Comparison of ENCODE assay signal across 10 cellular contexts in genomic region chr2:191217580-191217979, GRCh38. TPM values are rescaled to one million over a fixed set of nuclear protein-coding genes. Genes with fewer than 3 reads are reported as not detected.
DNase-seq lines count a peak whose midpoint lies in the region; ATAC-seq and TF ChIP-seq lines count a peak whose summit lies in the region.
"Had no signal": no experiment of that assay in that cellular context is flagged by ENCODE, and none has a peak within 500 bp of the region (broad histone marks: within the 10 kb centered on the region; RNA-seq: fewer than 3 reads in every experiment).

No MANE protein-coding gene starts in this region.

- no peaks in the 10 kb centered on the region for H3K27me3 ChIP-seq in left ventricle myocardium inferior (ENCODE audit: low read depth)
- no peaks in the 10 kb centered on the region for H3K27me3 ChIP-seq in smooth muscle cell (ENCODE audit: low read depth)
- no peaks in the 10 kb centered on the region for H3K27me3 ChIP-seq in testis
- H3K27me3 ChIP-seq in transverse colon = no peaks in the 10 kb centered on the region

- H3K4me1 ChIP-seq in left ventricle myocardium inferior (peaks cover 20% of the 10 kb centered on the region), smooth muscle cell (ENCODE audit: low read depth) (peaks cover 8% of the 10 kb centered on the region), testis (no peaks in the 10 kb centered on the region), transverse colon (peaks cover 0 to 26% (median 18%) of the 10 kb centered on the region in 4 donors)

- in situ Hi-C loops in transverse colon (cut with MboI; ENCODE audit: low pct_ligation_motif_present in 1 of 4, low pct_unique_long_range_greater_than_20kb in 1 of 4, low sequenced_read_pairs in 3 of 4) = no loop called here

- no peaks in the 10 kb centered on the region for H3K79me2 ChIP-seq in smooth muscle cell (ENCODE audit: low read depth)

- TF ChIP-seq CTCF in left ventricle myocardium inferior (IDR thresholded peaks at IDR 0.05; ENCODE audit: borderline replicate concordance) (no peak), fibroblast of the aortic adventitia (IDR thresholded peaks at IDR 0.05; ENCODE audit: insufficient read depth, low read length) (no peak), smooth muscle cell (IDR thresholded peaks at IDR 0.05; ENCODE audit: borderline replicate concordance, insufficient read depth, poor library complexity, severe bottlenecking) (no peak), testis (IDR thresholded peaks at IDR 0.05) (no peak), transverse colon (IDR thresholded peaks at IDR 0.05) (no peak)

- no peaks in the 10 kb centered on the region for H3K36me3 ChIP-seq in left ventricle myocardium inferior
- H3K36me3 ChIP-seq in smooth muscle cell (ENCODE audit: low read depth) = no peaks in the 10 kb centered on the region
- no peaks in the 10 kb centered on the region for H3K36me3 ChIP-seq in testis (ENCODE audit: low read depth, missing control alignments)
- no peaks in the 10 kb centered on the region for H3K36me3 ChIP-seq in transverse colon

- no peak for TF ChIP-seq POLR2A in testis (IDR thresholded peaks at IDR 0.05)
- no peak for TF ChIP-seq POLR2A in transverse colon (IDR thresholded peaks at IDR 0.05)

- 5% methylated on average over 1 of the region's 1 CpG for WGBS in smooth muscle cell (ENCODE audit: low lambda C conversion rate)
- WGBS in testis, 2 donors = 41 to 58% methylated on average over 1 of the region's 1 CpG
- 0 to 21% methylated on average over 1 of the region's 1 CpG for WGBS in transverse colon (ENCODE audit: low coverage in 1 of 2), 2 donors

- peak overlapping the region; percentile 38 for H3K9ac ChIP-seq in smooth muscle cell (ENCODE audit: low read depth)

- H3K4me2 ChIP-seq in smooth muscle cell = peak overlapping the region; percentile 69

- intact Hi-C loops in Right ventricle myocardium superior (cut with DNase I) (loop anchor here (5.0 kb wide), 1 partner anchor 285 kb away; no protein-coding TSS in a partner anchor), left ventricle myocardium inferior (cut with micrococcal nuclease) (loop anchor here (5.0 kb wide), 1 partner anchor 285 kb away; no protein-coding TSS in a partner anchor), testis (cut with DNase I; ENCODE audit: low total_unique reads) (no loop called here), transverse colon (cut with DNase I; ENCODE audit: low total_unique reads) (loop anchor here (5.0 kb wide), 1 partner anchor 970 kb away; no protein-coding TSS in a partner anchor)

- no peak overlapping the region for H2AFZ ChIP-seq in smooth muscle cell (ENCODE audit: low read depth)

- peaks cover 2% of the 10 kb centered on the region for H3K9me3 ChIP-seq in left ventricle myocardium inferior (replicated peaks)
- H3K9me3 ChIP-seq in smooth muscle cell (replicated peaks; ENCODE audit: low read depth) = no peaks in the 10 kb centered on the region
- no peaks in the 10 kb centered on the region for H3K9me3 ChIP-seq in testis
- H3K9me3 ChIP-seq in transverse colon = no peaks in the 10 kb centered on the region

- no peaks in the 10 kb centered on the region for H4K20me1 ChIP-seq in smooth muscle cell (ENCODE audit: low read depth)

- no peak for DNase-seq in Right ventricle myocardium superior
- no peak for DNase-seq in left ventricle myocardium inferior
- DNase-seq in SHP77 (lab: John Stamatoyannopoulos, UW) = peak; percentile 31 to 38
- peak; percentile 59 for DNase-seq in fibroblast of the aortic adventitia (ENCODE audit: low read depth)
- DNase-seq in smooth muscle cell (lab: John Stamatoyannopoulos, UW; ENCODE audit: unreplicated experiment) = no peak
- DNase-seq in testis = no peak
- DNase-seq in transverse colon = no peak
- DNase-seq in stimulated activated naive CD8-positive, alpha-beta T cell treated with anti-CD3 and anti-CD28 coated beads, Interleukin-15, Interleukin-2, amounts not matched to agents 100 U/mL and 50 U/mL, for 24 hours = no peak
- DNase-seq: activated CD4-positive, alpha-beta T cell treated with anti-CD3 and anti-CD28 coated beads for 4 hours; NCI-H774 had no signal

- no peak overlapping the region for H3K4me3 ChIP-seq in left ventricle myocardium inferior
- H3K4me3 ChIP-seq in fibroblast of the aortic adventitia (ENCODE audit: low read depth, low read length) = no peak overlapping the region
- no peak overlapping the region for H3K4me3 ChIP-seq in smooth muscle cell
- no peak overlapping the region for H3K4me3 ChIP-seq in testis
- no peak overlapping the region for H3K4me3 ChIP-seq in transverse colon

- no peak for TF ChIP-seq EP300 in transverse colon (IDR thresholded peaks at IDR 0.05; ENCODE audit: low read depth)

- H3F3A ChIP-seq in smooth muscle cell (ENCODE audit: low read depth) = no peaks in the 10 kb centered on the region

- H3K27ac ChIP-seq in left ventricle myocardium inferior (replicated peaks) = no peak overlapping the region
- peak overlapping the region; percentile 79 for H3K27ac ChIP-seq in smooth muscle cell (ENCODE audit: low read depth)
- no peak overlapping the region for H3K27ac ChIP-seq in testis
- no peak overlapping the region for H3K27ac ChIP-seq in transverse colon

- peak; percentile 52 for ATAC-seq in Right ventricle myocardium superior (ENCODE audit: poor library complexity)
- ATAC-seq in stimulated activated naive CD8-positive, alpha-beta T cell treated with anti-CD3 and anti-CD28 coated beads, Interleukin-15, Interleukin-2, amounts not matched to agents 100 U/mL and 50 U/mL, for 24 hours = no peak

RNA-seq across cellular contexts. Expression of gene MYO1B, which starts 27.6 kb away (rescaled TPM):
- total RNA-seq in Right ventricle myocardium superior (16.8 TPM), left ventricle myocardium inferior (16.2 TPM), fibroblast of the aortic adventitia (ENCODE audit: low replicate concordance) (75.3 and 103 TPM in 2 replicates), smooth muscle cell (133 and 146 TPM in 2 replicates), testis (10 to 100 TPM; 26.8 to 30.8 TPM), transverse colon (10 to 100 TPM; 17.9 to 37.0 (median 35.0) TPM)
- polyA plus RNA-seq in smooth muscle cell (58.8 and 69.1 TPM in 2 replicates), testis (ENCODE audit: insufficient read depth, low read depth, low replicate concordance) (14.5 TPM)

Comparison
In these comparisons a context has a peak if more than half of its experiments do, and no peak if none do; other contexts are left out.
1. DNase-seq: peak in SHP77 (2 of 2) and fibroblast of the aortic adventitia (single experiment); none in Right ventricle myocardium superior (single experiment), left ventricle myocardium inferior (single experiment), smooth muscle cell (single experiment), testis (single experiment), transverse colon (single experiment) and stimulated activated naive CD8-positive, alpha-beta T cell treated with anti-CD3 and anti-CD28 coated beads, Interleukin-15, Interleukin-2, amounts not matched to agents 100 U/mL and 50 U/mL, for 24 hours (single experiment).